ENCODE assay signal across 9 cellular contexts in the genomic region with DNA sequence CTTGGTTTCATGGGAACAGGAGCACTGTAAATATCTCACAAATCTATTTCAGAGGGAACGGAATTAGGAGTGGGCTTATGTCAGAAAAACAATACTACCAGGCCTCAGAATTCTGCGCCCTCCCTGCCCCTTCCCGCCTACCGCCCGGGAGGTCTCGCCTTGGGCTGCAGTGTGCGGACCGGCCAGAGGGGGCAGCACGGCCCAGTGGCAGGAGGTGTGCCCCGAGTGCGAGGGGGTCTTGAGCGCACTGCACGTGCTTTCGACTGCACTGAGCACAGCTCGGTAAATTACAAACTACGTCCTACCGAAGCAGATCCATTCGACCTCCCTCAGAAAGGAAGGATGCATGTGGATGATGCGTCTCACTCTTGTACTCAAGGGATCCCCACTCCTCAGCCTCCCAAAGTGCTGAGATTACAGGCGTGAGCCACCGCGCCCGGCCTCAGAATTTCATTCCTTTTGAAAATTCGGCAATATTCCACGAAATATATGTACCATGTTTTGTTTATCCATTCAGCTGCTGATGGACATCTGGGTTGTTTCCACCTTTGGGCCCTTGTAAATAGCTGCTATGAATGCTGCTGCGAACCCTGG.
A peak's percentile ranks its signal among the peaks of the same experiment; 100 is the strongest.
DNase-seq lines count a peak whose midpoint lies in the region; ATAC-seq and TF ChIP-seq lines count a peak whose summit lies in the region.
"Had no signal": no experiment of that assay in that cellular context is flagged by ENCODE, and none has a peak within 500 bp of the region (broad histone marks: within the 10 kb centered on the region; RNA-seq: fewer than 3 reads in every experiment).

No MANE protein-coding gene starts in this region.

- H3K4me3 ChIP-seq in choroid plexus epithelial cell (ENCODE audit: low read depth, low read length): no peak overlapping the region
- H3K4me3 ChIP-seq in osteoblast (ENCODE audit: insufficient read depth, low read length): no peak overlapping the region

- H3K36me3 Mint-ChIP-seq in activated CD4-positive, alpha-beta T cell treated with anti-CD3 and anti-CD28 coated beads, Interleukin-2, amount 10 ng/mL, durations not matched to agents 7 days and 5 days (ENCODE audit: low read depth): peaks cover 7% of the 10 kb centered on the region
- H3K36me3 Mint-ChIP-seq in HFFc6 (ENCODE audit: low read depth): peaks cover 6% of the 10 kb centered on the region

- no peaks in the 10 kb centered on the region for H3K9me3 ChIP-seq in osteoblast (ENCODE audit: low read depth, low read length)

- H3K4me1 Mint-ChIP-seq in activated CD4-positive, alpha-beta T cell treated with anti-CD3 and anti-CD28 coated beads, Interleukin-2, amount 10 ng/mL, durations not matched to agents 7 days and 5 days: no peaks in the 10 kb centered on the region
- H3K4me1 Mint-ChIP-seq in HFFc6 (ENCODE audit: low read depth): no peaks in the 10 kb centered on the region

- peak; percentile 39 for DNase-seq in activated CD4-positive, alpha-beta T cell treated with anti-CD3 and anti-CD28 coated beads for 48 hours
- DNase-seq in activated CD4-positive, alpha-beta T cell treated with anti-CD3 and anti-CD28 coated beads, Interleukin-2, amount 10 ng/mL, durations not matched to agents 7 days and 5 days: no peak
- DNase-seq in HFFc6: no peak
- DNase-seq in choroid plexus epithelial cell (ENCODE audit: low read depth): no peak
- DNase-seq in osteoblast (ENCODE audit: insufficient read length, low spot score, missing footprints): peak; percentile 38
- no peak for DNase-seq in NCI-H524 (lab: John Stamatoyannopoulos, UW)
- DNase-seq: KBM-7 had no signal

- CTCF ChIA-PET in activated CD4-positive, alpha-beta T cell treated with anti-CD3 and anti-CD28 coated beads, Interleukin-2, amount 10 ng/mL, durations not matched to agents 7 days and 5 days (lab: Charles Lee): interaction anchor here (0.5 to 1.2 kb wide), 5 partner anchors 35 to 301 kb away, joined by 3 to 4 read pairs (median 3); no protein-coding TSS in a partner anchor

- TF ChIP-seq CTCF in HFFc6 (IDR thresholded peaks at IDR 0.05) (peak; percentile 68), choroid plexus epithelial cell (conservative IDR thresholded peaks at IDR 0.05; ENCODE audit: low read depth, low read length) (peak; percentile 57), osteoblast (IDR thresholded peaks at IDR 0.05; ENCODE audit: extremely low read depth, low read depth, low read length) (peak; percentile 20)

- H3K27me3 ChIP-seq in osteoblast (ENCODE audit: insufficient read depth, low read length): peaks cover 5% of the 10 kb centered on the region

- no peak overlapping the region for H3K4me3 Mint-ChIP-seq in activated CD4-positive, alpha-beta T cell treated with anti-CD3 and anti-CD28 coated beads, Interleukin-2, amount 10 ng/mL, durations not matched to agents 7 days and 5 days
- H3K4me3 Mint-ChIP-seq in HFFc6: no peak overlapping the region

- no peak overlapping the region for H3K4me2 ChIP-seq in osteoblast (ENCODE audit: insufficient read depth, low read length)

- no peak for ATAC-seq in HG03045 (IDR thresholded peaks at IDR 0.05; ENCODE audit: unreplicated experiment)
- ATAC-seq in HG02759 (IDR thresholded peaks at IDR 0.05; ENCODE audit: unreplicated experiment): no peak

- no peaks in the 10 kb centered on the region for H3K36me3 ChIP-seq in osteoblast (ENCODE audit: insufficient read depth, low read length)

- H3K27me3 Mint-ChIP-seq in activated CD4-positive, alpha-beta T cell treated with anti-CD3 and anti-CD28 coated beads, Interleukin-2, amount 10 ng/mL, durations not matched to agents 7 days and 5 days: peaks cover 15% of the 10 kb centered on the region
- peaks cover 11% of the 10 kb centered on the region for H3K27me3 Mint-ChIP-seq in HFFc6 (ENCODE audit: insufficient read depth)

- no peaks in the 10 kb centered on the region for H3K79me2 ChIP-seq in osteoblast (ENCODE audit: insufficient read depth, low read length)

- peaks cover 9% of the 10 kb centered on the region for H3K9me3 Mint-ChIP-seq in activated CD4-positive, alpha-beta T cell treated with anti-CD3 and anti-CD28 coated beads, Interleukin-2, amount 10 ng/mL, durations not matched to agents 7 days and 5 days
- peaks cover 8% of the 10 kb centered on the region; the same call in 1 of the 2 replicates for H3K9me3 Mint-ChIP-seq in HFFc6

- H4K20me1 ChIP-seq in osteoblast (ENCODE audit: insufficient read depth, low read length): no peaks in the 10 kb centered on the region

- no peak overlapping the region for H3K27ac Mint-ChIP-seq in activated CD4-positive, alpha-beta T cell treated with anti-CD3 and anti-CD28 coated beads, Interleukin-2, amount 10 ng/mL, durations not matched to agents 7 days and 5 days
- H3K27ac Mint-ChIP-seq in HFFc6: no peak overlapping the region

- POLR2A ChIA-PET in activated CD4-positive, alpha-beta T cell treated with anti-CD3 and anti-CD28 coated beads, Interleukin-2, amount 10 ng/mL, durations not matched to agents 7 days and 5 days (lab: Charles Lee): no interaction called here

- H3K4me1 ChIP-seq in osteoblast (ENCODE audit: insufficient read depth, low read length): no peaks in the 10 kb centered on the region

- H3K27ac ChIP-seq in osteoblast (ENCODE audit: low read depth, low read length): no peak overlapping the region

- H2AFZ ChIP-seq in osteoblast (ENCODE audit: low read length): no peak overlapping the region

Comparison
In these comparisons a context has a peak if more than half of its experiments do, and no peak if none do; other contexts are left out.
1. DNase-seq: peak in activated CD4-positive, alpha-beta T cell treated with anti-CD3 and anti-CD28 coated beads for 48 hours (single experiment) and osteoblast (single experiment); none in activated CD4-positive, alpha-beta T cell treated with anti-CD3 and anti-CD28 coated beads, Interleukin-2, amount 10 ng/mL, durations not matched to agents 7 days and 5 days (single experiment), HFFc6 (single experiment), choroid plexus epithelial cell (single experiment) and NCI-H524 (0 of 2).
2. Peak in every context shown above with its lines, with median percentiles within 50 percentile points of each other: CTCF ChIP-seq.